ENCODE assay signal across 10 cellular contexts in genomic region chr9:36818965-36819870, GRCh38.
A peak's percentile ranks its signal among the peaks of the same experiment; 100 is the strongest.
DNase-seq lines count a peak whose midpoint lies in the region; ATAC-seq, FAIRE-seq and TF ChIP-seq lines count a peak whose summit lies in the region.
"Had no signal": no experiment of that assay in that cellular context is flagged by ENCODE, and none has a peak within 500 bp of the region (broad histone marks: within the 10 kb centered on the region; RNA-seq: fewer than 3 reads in every experiment).

No MANE protein-coding gene starts in this region.

- H3K36me3 ChIP-seq in BE2C (no peaks in the 10 kb centered on the region), heart left ventricle (no peaks in the 10 kb centered on the region), neuron (ENCODE audit: insufficient read depth, low read length) (no peaks in the 10 kb centered on the region), HepG2 (replicated peaks in 1 of 2; ENCODE audit: control insufficient read depth in 1 of 2, insufficient read depth in 2 of 2, low read length in 2 of 2) (no peaks in the 10 kb centered on the region)

- no peak overlapping the region for H3K27ac Mint-ChIP-seq in immature natural killer cell
- H3K27ac Mint-ChIP-seq: effector memory CD8-positive, alpha-beta T cell had no signal

- no peak for TF ChIP-seq EP300 in HepG2 (IDR thresholded peaks at IDR 0.05; ENCODE audit: low read depth in 2 of 2, low read length in 2 of 2)
- no peak for TF ChIP-seq EP300 in HepG2 (CRISPR knock-in tag; IDR thresholded peaks at IDR 0.05; ENCODE audit: borderline replicate concordance)

- no TSS peak for BruUV-seq in HepG2 (replicated peaks; lab: Mats Ljungman, UMichigan)

- H3K9me3 Mint-ChIP-seq in immature natural killer cell = no peaks in the 10 kb centered on the region
- H3K9me3 Mint-ChIP-seq: effector memory CD8-positive, alpha-beta T cell had no signal

- no peak for FAIRE-seq in HepG2 (lab: Jason Lieb, UNC)

- H3K9ac ChIP-seq in HepG2 (ENCODE audit: insufficient read depth, low read depth, low read length) = no peak overlapping the region

- H4K20me1 ChIP-seq in HepG2 (ENCODE audit: insufficient read depth, low read length) = no peaks in the 10 kb centered on the region

- DNase-seq in BE2C (peak; percentile 81), NCI-H2227 treated with DMSO at 0.1 percent for 48 hours (lab: John Stamatoyannopoulos, UW) (peak; percentile 28), heart left ventricle (no peak), HepG2 (ENCODE audit: low spot score) (no peak), immature natural killer cell (no peak)
- DNase-seq: effector memory CD8-positive, alpha-beta T cell; NCI-H226 had no signal

- H3K4me1 Mint-ChIP-seq in immature natural killer cell = peaks cover 4 to 7% of the 10 kb centered on the region in 2 donors

- H3K4me3 Mint-ChIP-seq in immature natural killer cell = peak overlapping the region in 1 of 5 donors; percentile 60
- H3K4me3 Mint-ChIP-seq: effector memory CD8-positive, alpha-beta T cell had no signal

- TF ChIP-seq RAD21 in HepG2 (CRISPR knock-in tag; IDR thresholded peaks at IDR 0.05) = no peak

- no peaks in the 10 kb centered on the region for H3K9me3 ChIP-seq in BE2C
- H3K9me3 ChIP-seq in heart left ventricle = no peaks in the 10 kb centered on the region
- H3K9me3 ChIP-seq in neuron (ENCODE audit: low read length) = no peaks in the 10 kb centered on the region
- H3K9me3 ChIP-seq in HepG2 (ENCODE audit: low read length) = no peaks in the 10 kb centered on the region

- no peak overlapping the region for H3K27ac ChIP-seq in heart left ventricle
- no peak overlapping the region for H3K27ac ChIP-seq in HepG2 (ENCODE audit: extremely low read length, insufficient read depth, low read length)

- intact Hi-C loops in heart left ventricle (cut with DNase I) = no loop called here
- intact Hi-C loops in HepG2 (cut with micrococcal nuclease; ENCODE audit: unreplicated experiment) = no loop called here

- WGBS in heart left ventricle, 4 donors = 30 to 34% (median 31%) methylated on average over 32 to 35 of the region's 35 CpGs
- 73% methylated on average over 33 of the region's 35 CpGs for WGBS in HepG2 (ENCODE audit: low lambda C conversion rate)

- TF ChIP-seq POLR2A in heart left ventricle (IDR thresholded peaks at IDR 0.05) (no peak), HepG2 (IDR thresholded peaks at IDR 0.05; ENCODE audit: insufficient read depth in 1 of 2, low read depth in 2 of 2, low read length in 2 of 2) (no peak)

- in situ Hi-C loops in HepG2 (cut with HindIII; ENCODE audit: extremely low pct_ligation_motif_present, low pct_unique_long_range_greater_than_20kb) = no loop called here

- peaks cover 0 to 4% (median 0%) of the 10 kb centered on the region in 3 donors for H3K36me3 Mint-ChIP-seq in immature natural killer cell

- H3K4me2 ChIP-seq in HepG2 (ENCODE audit: low read depth, low read length) = no peak overlapping the region

- H3K4me3 ChIP-seq in BE2C (ENCODE audit: low read depth, low read length) (peak overlapping the region; percentile 62), heart left ventricle (peak overlapping the region in 10 of 12 donors; percentile 7 to 49 (median 35)), neuron (ENCODE audit: low read length) (peak overlapping the region; percentile 13), HepG2 (replicated peaks in 1 of 3; ENCODE audit: insufficient read depth in 1 of 3, low read depth in 2 of 3, low read length in 3 of 3) (no peak overlapping the region)

- CTCF ChIA-PET in HepG2 (lab: Yijun Ruan, JAX; ENCODE audit: low intra/inter-chr PET ratio, low total read pairs) = no interaction called here

- no peak overlapping the region for H2AFZ ChIP-seq in neuron (ENCODE audit: low read depth, low read length)
- H2AFZ ChIP-seq in HepG2 (ENCODE audit: low read length) = no peak overlapping the region

- H3K27me3 ChIP-seq in BE2C = no peaks in the 10 kb centered on the region
- H3K27me3 ChIP-seq in heart left ventricle = peaks cover 3 to 59% (median 24%) of the 10 kb centered on the region in 9 donors
- peaks cover 10% of the 10 kb centered on the region for H3K27me3 ChIP-seq in neuron (ENCODE audit: insufficient read depth, low read length)
- H3K27me3 ChIP-seq in HepG2 (ENCODE audit: control insufficient read depth in 1 of 2, insufficient read depth in 2 of 2, low read length in 2 of 2) = peaks cover 3 to 16% of the 10 kb centered on the region in 2 experiments; a peak in 1 of 5 replicates

- H3K27me3 Mint-ChIP-seq in immature natural killer cell (ENCODE audit: low read depth in 3 of 3) = peaks cover 0 to 13% (median 3%) of the 10 kb centered on the region in 3 donors

- ATAC-seq in heart left ventricle (peak in 3 of 4 donors; percentile 23 to 34 (median 34)), HepG2 (no peak), HG02981 (IDR thresholded peaks at IDR 0.05; ENCODE audit: unreplicated experiment) (no peak)
- ATAC-seq in activated CD4-positive, CD25-positive, alpha-beta regulatory T cell treated with anti-CD3 and anti-CD28 coated beads, Interleukin-2, amount 50 U/mL, for 24 hours = no peak
- ATAC-seq: effector memory CD8-positive, alpha-beta T cell had no signal

- H3K4me1 ChIP-seq in BE2C = peaks cover 4% of the 10 kb centered on the region; the same call in 1 of the 2 replicates
- H3K4me1 ChIP-seq in heart left ventricle = peaks cover 0 to 12% (median 0%) of the 10 kb centered on the region in 12 donors
- peaks cover 14% of the 10 kb centered on the region for H3K4me1 ChIP-seq in neuron (ENCODE audit: insufficient read depth, low read length)
- H3K4me1 ChIP-seq in HepG2 (ENCODE audit: insufficient read depth, low read length) = 0 out of 2 replicates have a peak, but pooled peaks cover 5% of the 10 kb centered on the region

- POLR2A ChIA-PET in HepG2 (lab: Yijun Ruan, JAX) = no interaction called here

- no peaks in the 10 kb centered on the region for H3K79me2 ChIP-seq in HepG2 (ENCODE audit: insufficient read depth, low read length)

- no peak for TF ChIP-seq CTCF in BE2C (IDR thresholded peaks at IDR 0.05; ENCODE audit: low read depth, low read length)
- no peak for TF ChIP-seq CTCF in heart left ventricle (IDR thresholded peaks at IDR 0.05)
- no peak for TF ChIP-seq CTCF in HepG2 (CRISPR knock-in tag; IDR thresholded peaks at IDR 0.05)

TF ChIP-seq in HepG2, 621 proteins besides CTCF, POLR2A, EP300 and RAD21:
- TF ChIP-seq ZNF30 (CRISPR knock-in tag; IDR thresholded peaks at IDR 0.05) (no peak), PHF20 (CRISPR knock-in tag; IDR thresholded peaks at IDR 0.05) (no peak), ZNF724P (CRISPR knock-in tag; IDR thresholded peaks at IDR 0.05; ENCODE audit: borderline replicate concordance) (no peak), ZSCAN20 (CRISPR knock-in tag; IDR thresholded peaks at IDR 0.05; ENCODE audit: borderline replicate concordance) (no peak), GMEB2 (CRISPR knock-in tag; IDR thresholded peaks at IDR 0.05; ENCODE audit: low read depth) (no peak), SRSF4 (IDR thresholded peaks at IDR 0.05; ENCODE audit: low read depth, low read length, poor library complexity, severe bottlenecking) (no peak), ZNF446 (CRISPR knock-in tag; IDR thresholded peaks at IDR 0.05) (no peak), NFE2L1 (CRISPR knock-in tag; IDR thresholded peaks at IDR 0.05; ENCODE audit: borderline replicate concordance) (no peak), ZNF75D (CRISPR knock-in tag; IDR thresholded peaks at IDR 0.05; ENCODE audit: borderline replicate concordance) (no peak), ZBTB20 (CRISPR knock-in tag; IDR thresholded peaks at IDR 0.05; ENCODE audit: borderline replicate concordance, low read depth) (no peak)

Comparison
In these comparisons a context has a peak if more than half of its experiments do, and no peak if none do; other contexts are left out.
1. DNase-seq: peak in BE2C (single experiment) and NCI-H2227 treated with DMSO at 0.1 percent for 48 hours (single experiment); none in heart left ventricle (0 of 5), HepG2 (single experiment) and immature natural killer cell (0 of 3).
2. H3K4me3 ChIP-seq: peak in BE2C (single experiment), heart left ventricle (10 of 12) and neuron (single experiment); none in HepG2 (0 of 3).
3. ATAC-seq: peak in heart left ventricle (3 of 4); none in HepG2 (single experiment), HG02981 (single experiment) and activated CD4-positive, CD25-positive, alpha-beta regulatory T cell treated with anti-CD3 and anti-CD28 coated beads, Interleukin-2, amount 50 U/mL, for 24 hours (0 of 2).